ENCODE assay signal across 20 cellular contexts in genomic region chr1:200310824-200311223, GRCh38.
"Had no signal": no experiment of that assay in that cellular context is flagged by ENCODE, and none has a peak within 500 bp of the region (broad histone marks: within the 10 kb centered on the region; RNA-seq: fewer than 3 reads in every experiment).

No MANE protein-coding gene starts in this region.

- H3K27ac ChIP-seq: coronary artery, foreskin keratinocyte, hepatocyte, psoas muscle, right lobe of liver, tibial artery, uterus had no signal

- H3K9me3 Mint-ChIP-seq: endodermal cell, nephron progenitor cell had no signal

- H3K27me3 ChIP-seq: foreskin keratinocyte, hepatocyte, right lobe of liver, upper lobe of left lung, uterus had no signal

- H3K4me1 ChIP-seq: foreskin keratinocyte, psoas muscle, tibial artery, uterus had no signal

- H3K9me3 ChIP-seq: psoas muscle, right lobe of liver, tibial artery, upper lobe of left lung, uterus had no signal

- H3K27ac Mint-ChIP-seq: endodermal cell; naive thymus-derived CD4-positive, alpha-beta T cell; nephron progenitor cell had no signal

- H3K36me3 Mint-ChIP-seq: naive thymus-derived CD4-positive, alpha-beta T cell had no signal

- ATAC-seq: foreskin keratinocyte, left colon, psoas muscle, right lobe of liver had no signal

- H3K4me3 ChIP-seq: coronary artery, hepatocyte, psoas muscle, right lobe of liver, tibial artery, upper lobe of left lung, uterus had no signal

- H3K4me3 Mint-ChIP-seq: endodermal cell; naive thymus-derived CD4-positive, alpha-beta T cell; nephron progenitor cell had no signal

- DNase-seq: effector CD4-positive, alpha-beta T cell; endodermal cell; erythroblast; foreskin keratinocyte; head of caudate nucleus; kidney; left colon; naive thymus-derived CD4-positive, alpha-beta T cell; nephron progenitor cell; psoas muscle; retina; right lobe of liver; stimulated activated CD4-positive, alpha-beta T cell treated with anti-CD3 and anti-CD28 coated beads, Interleukin-2, amount 100 ng/mL, for 24 hours; stimulated activated CD4-positive, alpha-beta T cell treated with anti-CD3 and anti-CD28 coated beads, Interleukin-4, amount 100 ng/mL, for 4 hours; stimulated activated naive CD4-positive, alpha-beta T cell treated with Interleukin-2 at 50 U/mL for 16 hours; tibial artery; upper lobe of left lung; uterus had no signal

- H3K36me3 ChIP-seq: right lobe of liver, tibial artery, upper lobe of left lung, uterus had no signal
